ENCODE assay signal across 33 cellular contexts in genomic region chr11:22078063-22078462, GRCh38.
"Had no signal": no experiment of that assay in that cellular context is flagged by ENCODE, and none has a peak within 500 bp of the region (broad histone marks: within the 10 kb centered on the region; RNA-seq: fewer than 3 reads in every experiment).

No MANE protein-coding gene starts in this region.

- FAIRE-seq: astrocyte, bronchial epithelial cell had no signal

- H3K27me3 ChIP-seq: adrenal gland, ascending aorta, body of pancreas, brain microvascular endothelial cell, breast epithelium, cardiac muscle cell had no signal

- H3K36me3 ChIP-seq: adrenal gland, ascending aorta, brain microvascular endothelial cell, breast epithelium, cardiac muscle cell had no signal

- ATAC-seq: activated naive CD4-positive, alpha-beta T cell treated with anti-CD3 and anti-CD28 coated beads, Interleukin-2, amount 50 U/mL, for 72 hours; activated naive CD8-positive, alpha-beta T cell treated with anti-CD3 and anti-CD28 coated beads, Interleukin-2, amount 50 U/mL, for 24 hours; activated T-cell treated with anti-CD3 and anti-CD28 coated beads, Interleukin-2, amount 50 U/mL, for 4 hours; activated T-cell treated with anti-CD3 and anti-CD28 coated beads, Interleukin-2, amount 50 U/mL, for 72 hours; activated T-helper 17 cell treated with anti-CD3 and anti-CD28 coated beads, Interleukin-2, amount 50 U/mL, for 72 hours; body of pancreas had no signal

- H3K9me3 ChIP-seq: adrenal gland, ascending aorta, body of pancreas, breast epithelium had no signal

- H3K4me3 ChIP-seq: adrenal gland, ascending aorta, body of pancreas, breast epithelium, cardiac muscle cell had no signal

- DNase-seq: activated effector memory CD4-positive, alpha-beta T cell treated with anti-CD3 and anti-CD28 coated beads, Interleukin-2, amount 50 U/mL, for 16 hours; activated effector memory CD4-positive, alpha-beta T cell treated with Interleukin-2 at 50 U/mL for 16 hours; activated gamma-delta T cell; activated gamma-delta T cell treated with Interleukin-2 at 50 U/mL for 16 hours; activated naive CD4-positive, alpha-beta T cell; activated naive CD4-positive, alpha-beta T cell treated with anti-CD3 and anti-CD28 coated beads for 36 hours; activated naive CD4-positive, alpha-beta T cell treated with anti-CD3 and anti-CD28 coated beads, Interleukin-2, amount 10 ng/mL, durations not matched to agents 7 days and 5 days; activated naive CD4-positive, alpha-beta T cell treated with anti-CD3 and anti-CD28 coated beads, Interleukin-2, amount 50 U/mL, for 16 hours; activated naive CD4-positive, alpha-beta T cell treated with Interleukin-2 at 50 U/mL for 16 hours; activated naive CD8-positive, alpha-beta T cell treated with anti-CD3 and anti-CD28 coated beads for 36 hours; activated naive CD8-positive, alpha-beta T cell treated with anti-CD3 and anti-CD28 coated beads, Interleukin-2, amount 10 ng/mL, durations not matched to agents 7 days and 5 days; activated naive CD8-positive, alpha-beta T cell treated with anti-CD3 and anti-CD28 coated beads, Interleukin-2, amount 50 U/mL, for 24 hours; activated T-cell treated with anti-CD3 and anti-CD28 coated beads, Interleukin-2, amount 50 U/mL, for 24 hours; activated T-cell treated with anti-CD3 and anti-CD28 coated beads, Interleukin-2, amount 50 U/mL, for 4 hours; activated T-cell treated with anti-CD3 and anti-CD28 coated beads, Interleukin-2, amount 50 U/mL, for 48 hours; activated T-cell treated with anti-CD3 and anti-CD28 coated beads, Interleukin-2, amount 50 U/mL, for 72 hours; adrenal gland; amniotic stem cell; amygdala; anterior cingulate cortex; aorta; body of pancreas; brain microvascular endothelial cell; caudate nucleus; central memory CD4-positive, alpha-beta T cell; cerebellar nuclear complex had no signal

- H3K27ac ChIP-seq: adrenal gland, ascending aorta, brain microvascular endothelial cell, breast epithelium had no signal

- H3K4me1 ChIP-seq: adrenal gland, ascending aorta, breast epithelium had no signal
